Comparison of ENCODE assay signal across 8 cellular contexts in the genomic region with DNA sequence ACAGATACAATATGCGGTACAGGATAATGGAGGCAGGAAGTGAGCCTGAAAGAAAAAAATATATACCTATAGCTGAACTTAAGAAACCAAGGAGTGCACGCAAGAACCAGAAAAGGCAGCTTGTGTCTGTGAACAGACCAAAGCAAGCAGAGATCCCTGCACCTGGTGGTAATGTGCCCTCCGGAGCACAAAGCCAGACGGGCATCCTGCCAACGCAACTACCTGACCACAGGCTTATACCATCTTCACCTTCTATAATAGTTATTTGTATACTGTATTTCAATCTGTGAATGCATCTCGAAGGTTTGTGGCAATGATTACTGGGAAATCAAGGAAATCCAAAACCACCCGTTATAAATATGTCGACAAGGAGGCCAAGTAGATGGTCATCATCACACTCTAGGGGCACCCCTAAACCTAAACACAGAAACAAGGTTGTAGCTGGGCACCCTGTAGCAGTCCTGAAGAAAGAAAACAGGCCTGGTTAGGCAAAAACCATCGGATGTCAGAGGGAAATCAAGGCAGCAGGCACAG. TPM values are rescaled to one million over a fixed set of nuclear protein-coding genes. Genes with fewer than 3 reads are reported as not detected.
DNase-seq lines count a peak whose midpoint lies in the region; ATAC-seq and TF ChIP-seq lines count a peak whose summit lies in the region.

No MANE protein-coding gene starts in this region.

- peak overlapping the region; percentile 86 for H3K27ac Mint-ChIP-seq in WTC11

- H3K4me3 ChIP-seq in GM12865 (ENCODE audit: low read depth, low read length) (peak overlapping the region; percentile 88), MG63 (peak overlapping the region; percentile 75)

- peak; percentile 62 for DNase-seq in GM12865 (ENCODE audit: low read depth)
- peak; percentile 15 for DNase-seq in HEK293T (ENCODE audit: extremely low spot score)
- DNase-seq in MG63, result peak; percentile 13
- no peak for DNase-seq in WTC11 (ENCODE audit: low spot score)
- DNase-seq in medulla oblongata (ENCODE audit: extremely low spot score), result peak; percentile 44
- peak; percentile 4 to 25 for DNase-seq in stimulated activated CD8-positive, alpha-beta memory T cell treated with anti-CD3 and anti-CD28 coated beads, Interleukin-7, amount 100 ng/mL, for 48 hours (ENCODE audit: extremely low read depth in 1 of 2, low read depth in 1 of 2)
- DNase-seq in GOT3 (lab: John Stamatoyannopoulos, UW), result no peak

- no peaks in the 10 kb centered on the region for H3K27me3 Mint-ChIP-seq in WTC11 (ENCODE audit: low read depth)

- POLR2A ChIA-PET in HEK293T (lab: Yijun Ruan, JAX), result interaction anchor here (0.6 to 1.8 kb wide), 2 partner anchors 26 to 688 kb away, joined by 3 to 8 read pairs; no protein-coding TSS in a partner anchor
- POLR2A ChIA-PET in WTC11 (lab: Charles Lee), result no interaction called here

- peaks cover 9% of the 10 kb centered on the region; the same call in 1 of the 2 replicates for H3K9me3 ChIP-seq in MG63

- CTCF ChIA-PET in HEK293T (lab: Yijun Ruan, JAX) (no interaction called here), WTC11 (lab: Charles Lee) (interaction anchor here (3.3 kb wide), 1 partner anchor 34 kb away, joined by 10 read pairs; no protein-coding TSS in a partner anchor)

- no peaks in the 10 kb centered on the region for H3K27me3 ChIP-seq in MG63

- peak overlapping the region; percentile 81 for H3K27ac ChIP-seq in cingulate gyrus (ENCODE audit: low read depth, low read length)

- peak overlapping the region; percentile 88 for H3K4me3 Mint-ChIP-seq in WTC11

- peaks cover 15% of the 10 kb centered on the region for H3K36me3 Mint-ChIP-seq in WTC11

- H3K4me1 Mint-ChIP-seq in WTC11, result peaks cover 16% of the 10 kb centered on the region

- H3K9me3 Mint-ChIP-seq in WTC11, result peaks cover 27% of the 10 kb centered on the region

- no peak for TF ChIP-seq CTCF in GM12865 (IDR thresholded peaks at IDR 0.05; ENCODE audit: insufficient read depth, low read depth, low read length, missing control alignments)
- no peak for TF ChIP-seq CTCF in WTC11 (IDR thresholded peaks at IDR 0.05)

- ATAC-seq in WTC11, result no peak

- H3K36me3 ChIP-seq in MG63, result no peaks in the 10 kb centered on the region

TF ChIP-seq in HEK293T, 16 proteins besides CTCF, POLR2A, EP300 and RAD21:
- no peak for TF ChIP-seq ARNT (IDR thresholded peaks at IDR 0.05)
- peak; percentile 79; the same call in 1 of the 2 replicates for TF ChIP-seq L3MBTL2 (conservative IDR thresholded peaks at IDR 0.05)

TF ChIP-seq in WTC11, 78 proteins besides CTCF, POLR2A, EP300 and RAD21:
- no peak for TF ChIP-seq NFATC4 (CRISPR knock-in tag; IDR thresholded peaks at IDR 0.05)
- TF ChIP-seq, protein P1, sequence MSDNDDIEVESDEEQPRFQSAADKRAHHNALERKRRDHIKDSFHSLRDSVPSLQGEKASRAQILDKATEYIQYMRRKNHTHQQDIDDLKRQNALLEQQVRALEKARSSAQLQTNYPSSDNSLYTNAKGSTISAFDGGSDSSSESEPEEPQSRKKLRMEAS (CRISPR knock-in tag; IDR thresholded peaks at IDR 0.05), result peak; percentile 66; the same call in 1 of the 2 replicates
- TF ChIP-seq, protein P2, sequence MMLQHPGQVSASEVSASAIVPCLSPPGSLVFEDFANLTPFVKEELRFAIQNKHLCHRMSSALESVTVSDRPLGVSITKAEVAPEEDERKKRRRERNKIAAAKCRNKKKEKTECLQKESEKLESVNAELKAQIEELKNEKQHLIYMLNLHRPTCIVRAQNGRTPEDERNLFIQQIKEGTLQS (CRISPR knock-in tag; conservative IDR thresholded peaks at IDR 0.05), result no peak
TF ChIP-seq in WTC11: peak in this region for 1.

RNA-seq across cellular contexts. Expression of gene FBXL4, which starts 0.8 kb away (rescaled TPM):
- 6.1 and 8.6 TPM in 2 replicates for total RNA-seq in MG63 (2014; rRNA removed; shearing (Covaris generic); ENCODE audit: low replicate concordance)
- 10.3 to 12.6 TPM (median 11.4 TPM) in 3 replicates for total RNA-seq in WTC11 (2021)

Comparison
In these comparisons a context has a peak if more than half of its experiments do, and no peak if none do; other contexts are left out.
1. DNase-seq: peak in GM12865 (single experiment), HEK293T (single experiment), MG63 (single experiment), medulla oblongata (single experiment) and stimulated activated CD8-positive, alpha-beta memory T cell treated with anti-CD3 and anti-CD28 coated beads, Interleukin-7, amount 100 ng/mL, for 48 hours (2 of 2); none in WTC11 (single experiment) and GOT3 (single experiment).